ENCODE assay signal across 24 cellular contexts in genomic region chr1:218408135-218408534, GRCh38.
"Had no signal": no experiment of that assay in that cellular context is flagged by ENCODE, and none has a peak within 500 bp of the region (broad histone marks: within the 10 kb centered on the region; RNA-seq: fewer than 3 reads in every experiment).

No MANE protein-coding gene starts in this region.

- H3K9me3 ChIP-seq: lower lobe of right lung, psoas muscle, right lobe of liver, transverse colon, upper lobe of left lung had no signal

- H3K4me3 Mint-ChIP-seq: immature natural killer cell; naive thymus-derived CD8-positive, alpha-beta T cell; nephron; neural crest cell; stimulated activated memory B cell treated with anti-CD40 and anti-IgM and Interleukin-4, amounts not matched to agents 10 μg/mL and 1 μg/mL and 100 μg/mL, for 72 hours; stimulated activated naive CD8-positive, alpha-beta T cell treated with anti-CD3 and anti-CD28 coated beads, Interleukin-15, amount 100 ng/mL, for 72 hours had no signal

- H3K4me3 ChIP-seq: lower lobe of right lung, psoas muscle, right lobe of liver, smooth muscle cell, transverse colon, upper lobe of left lung had no signal

- H3K9me3 Mint-ChIP-seq: naive thymus-derived CD8-positive, alpha-beta T cell; nephron; neural crest cell; stimulated activated memory B cell treated with anti-CD40 and anti-IgM and Interleukin-4, amounts not matched to agents 10 μg/mL and 1 μg/mL and 100 μg/mL, for 72 hours; stimulated activated naive CD8-positive, alpha-beta T cell treated with anti-CD3 and anti-CD28 coated beads, Interleukin-15, amount 100 ng/mL, for 72 hours had no signal

- H3K27me3 Mint-ChIP-seq: naive thymus-derived CD8-positive, alpha-beta T cell; stimulated activated memory B cell treated with anti-CD40 and anti-IgM and Interleukin-4, amounts not matched to agents 10 μg/mL and 1 μg/mL and 100 μg/mL, for 72 hours had no signal

- H3K27ac Mint-ChIP-seq: immature natural killer cell; naive thymus-derived CD8-positive, alpha-beta T cell; nephron; stimulated activated memory B cell treated with anti-CD40 and anti-IgM and Interleukin-4, amounts not matched to agents 10 μg/mL and 1 μg/mL and 100 μg/mL, for 72 hours; stimulated activated naive CD8-positive, alpha-beta T cell treated with anti-CD3 and anti-CD28 coated beads, Interleukin-15, amount 100 ng/mL, for 72 hours had no signal

- H3K27me3 ChIP-seq: right lobe of liver, transverse colon, upper lobe of left lung had no signal

- H3K4me1 Mint-ChIP-seq: immature natural killer cell; naive thymus-derived CD8-positive, alpha-beta T cell; stimulated activated memory B cell treated with anti-CD40 and anti-IgM and Interleukin-4, amounts not matched to agents 10 μg/mL and 1 μg/mL and 100 μg/mL, for 72 hours; stimulated activated naive CD8-positive, alpha-beta T cell treated with anti-CD3 and anti-CD28 coated beads, Interleukin-15, amount 100 ng/mL, for 72 hours had no signal

- H3K36me3 ChIP-seq: lower lobe of right lung, right lobe of liver, transverse colon, upper lobe of left lung had no signal

- H3K27ac ChIP-seq: lower lobe of right lung, parathyroid adenoma, psoas muscle, right lobe of liver, transverse colon, upper lobe of left lung had no signal

- DNase-seq: hypothalamus; immature natural killer cell; kidney; lower lobe of right lung; mammary epithelial cell; mesenchymal stem cell; naive thymus-derived CD8-positive, alpha-beta T cell; nucleus accumbens; psoas muscle; right lobe of liver; stimulated activated CD4-positive, alpha-beta T cell treated with anti-CD3 and anti-CD28 coated beads, Interleukin-1b, Interleukin-23, amount 100 ng/mL, for 48 hours; stimulated activated CD4-positive, alpha-beta T cell treated with anti-CD3 and anti-CD28 coated beads, Interleukin-2, amount 100 ng/mL, for 48 hours; stimulated activated CD4-positive, alpha-beta T cell treated with anti-CD3 and anti-CD28 coated beads, Interleukin-4, amount 100 ng/mL, for 4 hours; stimulated activated CD8-positive, alpha-beta memory T cell treated with anti-CD3 and anti-CD28 coated beads, Interleukin-4, amount 100 ng/mL, for 48 hours; stimulated activated naive CD4-positive, alpha-beta T cell treated with Interleukin-2 at 50 U/mL for 16 hours; stimulated activated naive CD8-positive, alpha-beta T cell treated with anti-CD3 and anti-CD28 coated beads, Interleukin-15, amount 100 ng/mL, for 72 hours; substantia nigra; transverse colon; upper lobe of left lung had no signal

- H3K4me1 ChIP-seq: lower lobe of right lung, parathyroid adenoma, right lobe of liver, transverse colon, upper lobe of left lung had no signal

- H3K36me3 Mint-ChIP-seq: immature natural killer cell; naive thymus-derived CD8-positive, alpha-beta T cell had no signal
